9 cellular contexts compared by ENCODE assay signal in genomic region chr1:32652244-32652962, GRCh38. TPM values are rescaled to one million over a fixed set of nuclear protein-coding genes. Genes with fewer than 3 reads are reported as not detected.
DNase-seq lines count a peak whose midpoint lies in the region; ATAC-seq, FAIRE-seq and TF ChIP-seq lines count a peak whose summit lies in the region.
"Had no signal": no experiment of that assay in that cellular context is flagged by ENCODE, and none has a peak within 500 bp of the region (broad histone marks: within the 10 kb centered on the region; RNA-seq: fewer than 3 reads in every experiment).

No MANE protein-coding gene starts in this region.

- H3K36me3 ChIP-seq in NT2/D1 (ENCODE audit: insufficient read depth, insufficient read length, low read length) (peaks cover 61% of the 10 kb centered on the region), H1 (ENCODE audit: control insufficient read depth in 2 of 4, insufficient read depth in 4 of 4, low read length in 3 of 4) (peaks cover 7 to 58% (median 36%) of the 10 kb centered on the region in 4 experiments; a peak in 7 of 8 replicates), osteoblast (ENCODE audit: insufficient read depth, low read length) (peaks cover 33% of the 10 kb centered on the region)

- H2BK15ac ChIP-seq in H1 (ENCODE audit: low read length): no peak overlapping the region

- H4K20me1 ChIP-seq in H1 (replicated peaks in 1 of 2; ENCODE audit: control insufficient read depth in 1 of 2, insufficient read depth in 2 of 2, low read length in 2 of 2): peaks cover 4 to 7% of the 10 kb centered on the region in 2 experiments
- H4K20me1 ChIP-seq in osteoblast (ENCODE audit: insufficient read depth, low read length): peaks cover 8% of the 10 kb centered on the region

- H3K4ac ChIP-seq in H1 (replicated peaks; ENCODE audit: insufficient read length, low read depth, low read length): no peak overlapping the region

- peak overlapping the region; percentile 44; the same call in 1 of the 2 replicates for H2BK5ac ChIP-seq in H1 (ENCODE audit: low read depth, low read length)

- ATAC-seq in HG03439 (IDR thresholded peaks at IDR 0.05; ENCODE audit: unreplicated experiment): no peak

- TF ChIP-seq POLR2A in H1 (IDR thresholded peaks at IDR 0.05; ENCODE audit: control extremely low read depth in 1 of 2, low read depth in 2 of 2, low read length in 2 of 2): no peak; a peak in 1 of 3 replicates

- no peak overlapping the region for H2AK5ac ChIP-seq in H1 (ENCODE audit: low read depth, low read length)

- H3K27me3 ChIP-seq in NT2/D1 (ENCODE audit: insufficient read depth, insufficient read length) (no peaks in the 10 kb centered on the region), H1 (replicated peaks in 1 of 4; ENCODE audit: control insufficient read depth in 3 of 4, extremely low read depth in 1 of 4, insufficient read depth in 3 of 4, low read length in 3 of 4) (no peaks in the 10 kb centered on the region), osteoblast (ENCODE audit: insufficient read depth, low read length) (no peaks in the 10 kb centered on the region)

- H3K9me3 ChIP-seq in NT2/D1 (ENCODE audit: insufficient read depth, low read length) (no peaks in the 10 kb centered on the region), H1 (ENCODE audit: insufficient read depth in 2 of 2, low read depth in 1 of 2, low read length in 1 of 2) (0 out of 4 replicates have a peak, but pooled peaks cover 0 to under 1% of the 10 kb centered on the region in 2 experiments), osteoblast (ENCODE audit: low read depth, low read length) (no peaks in the 10 kb centered on the region)

- H3K79me2 ChIP-seq in H1 (ENCODE audit: control insufficient read depth in 1 of 2, insufficient read depth in 2 of 2, low read length in 2 of 2) (peaks cover 13 to 88% of the 10 kb centered on the region in 2 experiments), osteoblast (ENCODE audit: insufficient read depth, low read length) (peaks cover 79% of the 10 kb centered on the region)

- H3K23me2 ChIP-seq in H1 (ENCODE audit: low read depth, low read length): peaks cover 5% of the 10 kb centered on the region

- 90% methylated on average over 16 of the region's 16 CpGs; no CpG with 5 or more reads in 1 of the 2 experiments for WGBS in H1 (ENCODE audit: extremely low coverage in 1 of 2, insufficient coverage in 1 of 2, insufficient read length in 1 of 2, insufficient replicate concordance in 2 of 2, low coverage in 1 of 2, low lambda C conversion rate in 2 of 2, missing lambda C conversion rate in 1 of 2), 2 experiments

- no peak overlapping the region for H2BK20ac ChIP-seq in H1 (ENCODE audit: low read length)

- H3K4me3 ChIP-seq in NT2/D1 (ENCODE audit: insufficient read length, low read depth): peak overlapping the region; percentile 96
- peak overlapping the region; percentile 88 to 99 (median 96); a peak in 7 of 8 replicates for H3K4me3 ChIP-seq in H1 (ENCODE audit: extremely low read depth in 1 of 4, insufficient read depth in 2 of 4, low read depth in 3 of 4, low read length in 4 of 4)
- H3K4me3 ChIP-seq in osteoblast (ENCODE audit: insufficient read depth, low read length): peak overlapping the region; percentile 95

- FAIRE-seq in H1 (lab: Jason Lieb, UNC): no peak
- FAIRE-seq in HTR-8/SVneo (lab: Jason Lieb, UNC): no peak

- CTCF ChIA-PET in H1 (lab: Charles Lee; ENCODE audit: partially characterized antibody): interaction anchor here (0.6 to 3.5 kb wide), 3 partner anchors 45 to 251 kb away, joined by 3 to 11 read pairs (median 3); no protein-coding TSS in a partner anchor

- no peak overlapping the region for H2BK12ac ChIP-seq in H1 (ENCODE audit: low read depth, low read length)

- TF ChIP-seq CTCF in H1 (IDR thresholded peaks at IDR 0.05; ENCODE audit: control extremely low read depth in 1 of 3, insufficient read depth in 1 of 3, low read depth in 1 of 3, low read length in 3 of 3) (no peak), osteoblast (IDR thresholded peaks at IDR 0.05; ENCODE audit: extremely low read depth, low read depth, low read length) (no peak)

- H4K91ac ChIP-seq in H1 (replicated peaks; ENCODE audit: insufficient read length, low read length): no peak overlapping the region

- no peak overlapping the region for H3K23ac ChIP-seq in H1 (ENCODE audit: insufficient read length)

- no peak overlapping the region for H3K18ac ChIP-seq in H1 (ENCODE audit: extremely low read depth, low read length)

- H4K5ac ChIP-seq in H1 (ENCODE audit: insufficient read length, low read depth, low read length): no peak overlapping the region

- no peak overlapping the region for H4K8ac ChIP-seq in H1 (ENCODE audit: extremely low read depth, insufficient read depth, low read length)

- H3K4me1 ChIP-seq in NT2/D1 (ENCODE audit: insufficient read depth, insufficient read length) (peaks cover 3% of the 10 kb centered on the region), H1 (replicated peaks in 1 of 4; ENCODE audit: control insufficient read depth in 3 of 4, insufficient read depth in 4 of 4, low read length in 3 of 4) (peaks cover 0 to 5% (median 1%) of the 10 kb centered on the region in 4 experiments; a peak in 4 of 7 replicates), osteoblast (ENCODE audit: insufficient read depth, low read length) (peaks cover 14% of the 10 kb centered on the region)

- POLR2A ChIA-PET in H1 (lab: Charles Lee; ENCODE audit: partially characterized antibody): interaction anchor here (0.6 to 8.7 kb wide), 14 partner anchors 12 to 160 kb away, joined by 3 to 118 read pairs (median 7); partner anchors contain the start of gene ZBTB8A

- H3K9ac ChIP-seq in NT2/D1 (ENCODE audit: insufficient read length, low read depth) (peak overlapping the region; percentile 95), H1 (replicated peaks in 1 of 4; ENCODE audit: extremely low read depth in 1 of 4, low read depth in 3 of 4, low read length in 3 of 4) (no peak overlapping the region; a peak in 1 of 7 replicates)

- H3K79me1 ChIP-seq in H1 (ENCODE audit: low read depth, low read length): peaks cover 2% of the 10 kb centered on the region; the same call in 1 of the 2 replicates

- DNase-seq in CMK (ENCODE audit: low read depth): peak; percentile 17
- no peak for DNase-seq in NT2/D1 (ENCODE audit: low read depth, low spot score)
- no peak for DNase-seq in H1 (ENCODE audit: low read depth in 1 of 2, low spot score in 2 of 2)
- DNase-seq in osteoblast (ENCODE audit: insufficient read length, low spot score, missing footprints): no peak
- DNase-seq in HTR-8/SVneo (ENCODE audit: insufficient read length, low spot score): no peak
- no peak for DNase-seq in stimulated activated naive CD4-positive, alpha-beta T cell treated with Interleukin-2 at 50 U/mL for 16 hours (lab: John Stamatoyannopoulos, UW)
- no peak for DNase-seq in NCI-H510A (lab: John Stamatoyannopoulos, UW)
- DNase-seq: NCI-H774 had no signal

- H3K56ac ChIP-seq in H1 (replicated peaks; ENCODE audit: insufficient read length, low read depth, low read length): no peak overlapping the region

- TF ChIP-seq EP300 in H1 (IDR thresholded peaks at IDR 0.05; ENCODE audit: borderline replicate concordance in 1 of 2, low read depth in 2 of 2, low read length in 2 of 2): no peak

- H3K14ac ChIP-seq in H1 (ENCODE audit: insufficient read length): no peak overlapping the region

- TF ChIP-seq RAD21 in H1 (IDR thresholded peaks at IDR 0.05 in 1 of 2, conservative IDR thresholded peaks at IDR 0.05 in 1 of 2; ENCODE audit: low read depth in 2 of 2, low read length in 2 of 2): no peak

- H3K27ac ChIP-seq in H1 (ENCODE audit: low read depth, low read length) (no peak overlapping the region), osteoblast (ENCODE audit: low read depth, low read length) (peak overlapping the region; percentile 0)

- H2BK120ac ChIP-seq in H1 (replicated peaks; ENCODE audit: low read depth, low read length): no peak overlapping the region

- H2AFZ ChIP-seq in H1 (ENCODE audit: low read length) (no peak overlapping the region), osteoblast (ENCODE audit: low read length) (no peak overlapping the region)

- H3K4me2 ChIP-seq in H1 (ENCODE audit: insufficient read depth in 1 of 2, low read depth in 2 of 2, low read length in 2 of 2) (peak overlapping the region; percentile 85 to 91), osteoblast (ENCODE audit: insufficient read depth, low read length) (peak overlapping the region; percentile 100)

RNA-seq across cellular contexts. Expression of gene RBBP4, which starts 1.4 kb away (rescaled TPM):
- total RNA-seq in H1 (2021; fragmentation: NEBNext Ultra II Directional; extraction: Animal tissue kit (Norgen Biotek cat#: 25700)): 397 and 402 TPM in 2 replicates
- polyA plus RNA-seq in H1 (2011; rRNA removed): 93.1 and 147 TPM in 2 replicates
- 147 TPM for polyA plus RNA-seq in H1 (2011; cell fraction: cytosol; rRNA removed)
- polyA plus RNA-seq in H1 (2011; cell fraction: nucleus; rRNA removed): 97.4 TPM
- polyA plus RNA-seq in H1 (2012, experiment 1 of 2): 262 to 316 TPM (median 294 TPM) in 4 replicates
- 36.2 TPM for polyA plus RNA-seq in H1 (2012, experiment 2 of 2)
- polyA plus RNA-seq in H1 (2013, experiment 1 of 2): 165 TPM
- 156 TPM for polyA plus RNA-seq in H1 (2013, experiment 2 of 2)
- polyA minus RNA-seq in H1 (2011; rRNA and poly(A)+ RNA removed): 297 and 391 TPM in 2 replicates
- 150 TPM for polyA minus RNA-seq in H1 (2011; cell fraction: cytosol; rRNA and poly(A)+ RNA removed)
- 219 TPM for polyA minus RNA-seq in H1 (2011; cell fraction: nucleus; rRNA and poly(A)+ RNA removed)
- 111 and 112 TPM in 2 replicates for total RNA-seq in osteoblast

RNA-seq across cellular contexts. Expression of gene ZBTB8OS, which starts 2.1 kb away (rescaled TPM):
- 54.1 and 68.0 TPM in 2 replicates for total RNA-seq in H1 (2021; fragmentation: NEBNext Ultra II Directional; extraction: Animal tissue kit (Norgen Biotek cat#: 25700))
- polyA plus RNA-seq in H1 (2011; rRNA removed): 33.5 and 74.2 TPM in 2 replicates
- 86.7 TPM for polyA plus RNA-seq in H1 (2011; cell fraction: cytosol; rRNA removed)
- 14.5 TPM for polyA plus RNA-seq in H1 (2011; cell fraction: nucleus; rRNA removed)
- polyA plus RNA-seq in H1 (2012, experiment 1 of 2): 74.2 to 105 TPM (median 79.3 TPM) in 4 replicates
- polyA plus RNA-seq in H1 (2012, experiment 2 of 2): 71.6 TPM
- polyA plus RNA-seq in H1 (2013, experiment 1 of 2): 80.0 TPM
- polyA plus RNA-seq in H1 (2013, experiment 2 of 2): 82.3 TPM
- 18.8 and 20.6 TPM in 2 replicates for polyA minus RNA-seq in H1 (2011; rRNA and poly(A)+ RNA removed)
- 13.5 TPM for polyA minus RNA-seq in H1 (2011; cell fraction: cytosol; rRNA and poly(A)+ RNA removed)
- polyA minus RNA-seq in H1 (2011; cell fraction: nucleus; rRNA and poly(A)+ RNA removed): 20.0 TPM
- total RNA-seq in osteoblast: 27.1 and 37.3 TPM in 2 replicates

RNA-seq across cellular contexts. Expression of gene SYNC, which starts 50.2 kb away (rescaled TPM):
- 0.17 TPM in 1 of 2 replicates, not detected in the other for total RNA-seq in H1 (2021; fragmentation: NEBNext Ultra II Directional; extraction: Animal tissue kit (Norgen Biotek cat#: 25700))
- polyA plus RNA-seq in H1 (2011; rRNA removed): 0.06 TPM in 1 of 2 replicates, not detected in the other
- 0.45 TPM for polyA plus RNA-seq in H1 (2011; cell fraction: cytosol; rRNA removed)
- not detected for polyA plus RNA-seq in H1 (2011; cell fraction: nucleus; rRNA removed)
- not detected in 4 replicates for polyA plus RNA-seq in H1 (2012, experiment 1 of 2)
- not detected for polyA plus RNA-seq in H1 (2012, experiment 2 of 2)
- 0.08 TPM for polyA plus RNA-seq in H1 (2013, experiment 1 of 2)
- polyA plus RNA-seq in H1 (2013, experiment 2 of 2): 0.06 TPM
- 0.12 TPM in 1 of 2 replicates, not detected in the other for polyA minus RNA-seq in H1 (2011; rRNA and poly(A)+ RNA removed)
- polyA minus RNA-seq in H1 (2011; cell fraction: cytosol; rRNA and poly(A)+ RNA removed): not detected
- 0.20 TPM for polyA minus RNA-seq in H1 (2011; cell fraction: nucleus; rRNA and poly(A)+ RNA removed)
- total RNA-seq in osteoblast: 129 and 139 TPM in 2 replicates

Comparison
In these comparisons a context has a peak if more than half of its experiments do, and no peak if none do; other contexts are left out.
1. RNA of gene SYNC, which starts 50.2 kb away (total RNA-seq): 129 to 139 TPM in osteoblast; 0.17 TPM in H1; every median in the first group is over 100 times any median in the second.
2. Peak in every context shown above with its lines, with median percentiles within 50 percentile points of each other: H3K4me3 ChIP-seq.